In genomic region chr7:47496666-47497065, GRCh38 we compare ENCODE assay signal across 20 cellular contexts.
DNase-seq lines count a peak whose midpoint lies in the region; ATAC-seq and TF ChIP-seq lines count a peak whose summit lies in the region.
"Had no signal": no experiment of that assay in that cellular context is flagged by ENCODE, and none has a peak within 500 bp of the region (broad histone marks: within the 10 kb centered on the region; RNA-seq: fewer than 3 reads in every experiment).

No MANE protein-coding gene starts in this region.

- peaks cover 93% of the 10 kb centered on the region for H3K4me1 ChIP-seq in BLaER1
- H3K4me1 ChIP-seq in OCI-LY7 (ENCODE audit: insufficient read depth, low read length, poor library complexity, severe bottlenecking) = peaks cover 53% of the 10 kb centered on the region
- peaks cover 61% of the 10 kb centered on the region for H3K4me1 ChIP-seq in left ventricle myocardium inferior
- H3K4me1 ChIP-seq in neuronal stem cell (ENCODE audit: control insufficient read depth in 2 of 2, insufficient read depth in 1 of 2, low read depth in 1 of 2, low read length in 2 of 2) = peaks cover 19 to 58% of the 10 kb centered on the region in 2 donors
- H3K4me1 ChIP-seq in breast epithelium = no peaks in the 10 kb centered on the region

- H3K4me2 ChIP-seq in BLaER1 (peak overlapping the region; percentile 95), OCI-LY7 (ENCODE audit: low read length) (peak overlapping the region; percentile 74), neuronal stem cell (ENCODE audit: insufficient read depth, low read length, poor library complexity, severe bottlenecking) (no peak overlapping the region)
- H3K4me2 ChIP-seq: GM23338 had no signal

- H2BK15ac ChIP-seq in neuronal stem cell (ENCODE audit: low read length) = peak overlapping the region; percentile 32

- H3K27ac ChIP-seq in BLaER1 (peak overlapping the region; percentile 66), OCI-LY7 (ENCODE audit: low read depth, low read length, poor library complexity, severe bottlenecking) (peak overlapping the region; percentile 86), left ventricle myocardium inferior (replicated peaks) (peak overlapping the region; percentile 67), neuronal stem cell (replicated peaks; ENCODE audit: low read length) (no peak overlapping the region), breast epithelium (no peak overlapping the region)
- H3K27ac ChIP-seq: brain microvascular endothelial cell, gastrocnemius medialis had no signal

- no peak for ATAC-seq in GM18520 (IDR thresholded peaks at IDR 0.05; ENCODE audit: unreplicated experiment)
- ATAC-seq: activated CD8-positive, alpha-beta T cell treated with anti-CD3 and anti-CD28 coated beads, Interleukin-2, amount 10 ng/mL, durations not matched to agents 7 days and 5 days; gastrocnemius medialis; GM23338 had no signal

- TF ChIP-seq CTCF in OCI-LY7 (conservative IDR thresholded peaks at IDR 0.05; ENCODE audit: low read length) = no peak
- no peak for TF ChIP-seq CTCF in left ventricle myocardium inferior (IDR thresholded peaks at IDR 0.05; ENCODE audit: borderline replicate concordance)
- TF ChIP-seq CTCF in breast epithelium (IDR thresholded peaks at IDR 0.05) = no peak

- no peaks in the 10 kb centered on the region for H3K79me2 ChIP-seq in OCI-LY7 (ENCODE audit: insufficient read depth, low read depth, low read length)

- peak overlapping the region; percentile 91 for H2AK5ac ChIP-seq in neuronal stem cell (ENCODE audit: low read depth, low read length)

- H3K36me3 ChIP-seq in BLaER1 (no peaks in the 10 kb centered on the region), OCI-LY7 (ENCODE audit: insufficient read depth, low read length) (no peaks in the 10 kb centered on the region), left ventricle myocardium inferior (no peaks in the 10 kb centered on the region), neuronal stem cell (replicated peaks in 1 of 2; ENCODE audit: control insufficient read depth in 2 of 2, insufficient read depth in 2 of 2, low read length in 2 of 2) (no peaks in the 10 kb centered on the region), breast epithelium (no peaks in the 10 kb centered on the region)
- H3K36me3 ChIP-seq: brain microvascular endothelial cell, gastrocnemius medialis, left lung, tibial nerve had no signal

- peak overlapping the region; percentile 58 for H2BK12ac ChIP-seq in neuronal stem cell (ENCODE audit: low read length)

- no TSS peak for BruUV-seq in OCI-LY7 (replicated peaks; lab: Mats Ljungman, UMichigan)

- H4K8ac ChIP-seq in neuronal stem cell (ENCODE audit: low read depth, low read length) = no peak overlapping the region

- DNase-seq in OCI-LY7 (ENCODE audit: low spot score) (no peak), left ventricle myocardium inferior (no peak), neuronal stem cell (ENCODE audit: low spot score) (no peak), breast epithelium (ENCODE audit: low spot score in 2 of 2) (no peak), HK-2 (ENCODE audit: unreplicated experiment) (no peak), H4 (ENCODE audit: low spot score) (no peak)
- DNase-seq: activated CD8-positive, alpha-beta T cell treated with anti-CD3 and anti-CD28 coated beads, Interleukin-2, amount 10 ng/mL, durations not matched to agents 7 days and 5 days; activated T-cell treated with anti-CD3 and anti-CD28 coated beads, Interleukin-2, amount 50 U/mL, for 48 hours; brain microvascular endothelial cell; CD4-positive, alpha-beta T cell; dermis blood vessel endothelial cell; gastrocnemius medialis; left lung; NCI-H1694; NCI-H345; T-helper 2 cell had no signal

- no peaks in the 10 kb centered on the region for H4K20me1 ChIP-seq in BLaER1
- H4K20me1 ChIP-seq in OCI-LY7 (ENCODE audit: insufficient read depth, low read length) = no peaks in the 10 kb centered on the region

- peak overlapping the region; percentile 88 for H3K18ac ChIP-seq in neuronal stem cell (ENCODE audit: low read length)

- H3K9ac ChIP-seq in BLaER1 (no peak overlapping the region), neuronal stem cell (ENCODE audit: low read depth, low read length, poor library complexity) (peak overlapping the region; percentile 78)

- peak overlapping the region; percentile 70; the same call in 1 of the 2 replicates for H2AFZ ChIP-seq in OCI-LY7 (ENCODE audit: low read length)
- H2AFZ ChIP-seq in neuronal stem cell (ENCODE audit: low read length) = no peak overlapping the region
- H2AFZ ChIP-seq: GM23338 had no signal

- no peak overlapping the region for H2BK5ac ChIP-seq in neuronal stem cell (ENCODE audit: low read length)

- H3K79me1 ChIP-seq in neuronal stem cell (ENCODE audit: low read depth, low read length) = peaks cover 8% of the 10 kb centered on the region

- H3K4me3 ChIP-seq in BLaER1 (no peak overlapping the region), OCI-LY7 (ENCODE audit: low read depth, low read length, poor library complexity, severe bottlenecking) (peak overlapping the region; percentile 32), left ventricle myocardium inferior (no peak overlapping the region), neuronal stem cell (ENCODE audit: low read length in 2 of 2) (peak overlapping the region in 1 of 2 donors; percentile 4), breast epithelium (no peak overlapping the region)
- H3K4me3 ChIP-seq: gastrocnemius medialis, GM23338, left lung, tibial nerve had no signal

- no CpG with 5 or more reads among the region's 7 CpGs for WGBS in neuronal stem cell (ENCODE audit: extremely low coverage in 2 of 2, insufficient read length in 2 of 2, insufficient replicate concordance in 1 of 2), 2 donors

- POLR2A ChIA-PET in OCI-LY7 (lab: Charles Lee) = interaction anchor here (0.8 to 2.3 kb wide), 7 partner anchors 10 to 313 kb away, joined by 3 to 8 read pairs (median 5); no protein-coding TSS in a partner anchor

- TF ChIP-seq POLR2A in breast epithelium (IDR thresholded peaks at IDR 0.05) = no peak

- H3K14ac ChIP-seq in neuronal stem cell (ENCODE audit: low read length) = peak overlapping the region; percentile 41

- H3K9me3 ChIP-seq in BLaER1 (no peaks in the 10 kb centered on the region), OCI-LY7 (ENCODE audit: low read length) (no peaks in the 10 kb centered on the region), left ventricle myocardium inferior (replicated peaks) (no peaks in the 10 kb centered on the region), neuronal stem cell (replicated peaks in 1 of 2; ENCODE audit: control insufficient read depth in 2 of 2, insufficient read depth in 1 of 2, low read depth in 1 of 2, low read length in 2 of 2) (no peaks in the 10 kb centered on the region), breast epithelium (no peaks in the 10 kb centered on the region)
- H3K9me3 ChIP-seq: gastrocnemius medialis, left lung, tibial nerve had no signal

- CTCF ChIA-PET in OCI-LY7 (lab: Charles Lee; ENCODE audit: unreplicated experiment) = interaction anchor here (0.9 to 1.1 kb wide), 2 partner anchors 15 to 81 kb away, joined by 3 read pairs; no protein-coding TSS in a partner anchor

- no peaks in the 10 kb centered on the region for H3K9me2 ChIP-seq in OCI-LY7 (ENCODE audit: insufficient read depth, low read length)

- H3K23ac ChIP-seq in neuronal stem cell (ENCODE audit: low read depth, low read length, poor library complexity) = no peak overlapping the region

- intact Hi-C loops in OCI-LY7 (cut with micrococcal nuclease; ENCODE audit: unreplicated experiment) (loop anchor here (1.0 to 5.0 kb wide), 4 partner anchors 81 to 323 kb away; no protein-coding TSS in a partner anchor), left ventricle myocardium inferior (cut with micrococcal nuclease) (no loop called here), breast epithelium (cut with DNase I; ENCODE audit: low total_unique reads) (no loop called here)

- H2BK120ac ChIP-seq in neuronal stem cell (ENCODE audit: low read depth, low read length) = no peak overlapping the region

- H4K91ac ChIP-seq in neuronal stem cell (ENCODE audit: low read depth, low read length, poor library complexity) = no peak overlapping the region

- H3K27me3 ChIP-seq in BLaER1 (no peaks in the 10 kb centered on the region), left ventricle myocardium inferior (ENCODE audit: low read depth) (no peaks in the 10 kb centered on the region), neuronal stem cell (ENCODE audit: control insufficient read depth in 3 of 3, insufficient read depth in 3 of 3, low read depth in 1 of 3, low read length in 3 of 3) (no peaks in the 10 kb centered on the region), breast epithelium (no peaks in the 10 kb centered on the region)
- H3K27me3 ChIP-seq: brain microvascular endothelial cell, gastrocnemius medialis, left lung, tibial nerve had no signal

- H3K4ac ChIP-seq in neuronal stem cell (ENCODE audit: low read length) = peak overlapping the region; percentile 53

Comparison
In these comparisons a context has a peak if more than half of its experiments do, and no peak if none do; other contexts are left out.
1. H3K27ac ChIP-seq: peak in BLaER1 (single experiment), OCI-LY7 (single experiment) and left ventricle myocardium inferior (single experiment); none in neuronal stem cell (single experiment) and breast epithelium (0 of 2).